ENCODE assay signal across 1 cellular context in genomic region chr12:132083731-132084641, GRCh38.
TF ChIP-seq lines count a peak whose summit lies in the region.

No MANE protein-coding gene starts in this region.

TF ChIP-seq in H1, 55 proteins besides CTCF, POLR2A, EP300 and RAD21 (continued from another document):
- TF ChIP-seq CHD7 (IDR thresholded peaks at IDR 0.05; ENCODE audit: insufficient replicate concordance, low read length), result no peak
- TF ChIP-seq CBX8 (IDR thresholded peaks at IDR 0.05; ENCODE audit: borderline replicate concordance, low read depth, low read length), result no peak
- TF ChIP-seq CHD2 (IDR thresholded peaks at IDR 0.05; ENCODE audit: low read length), result no peak
- TF ChIP-seq JUND (IDR thresholded peaks at IDR 0.05; ENCODE audit: low read length), result no peak
- TF ChIP-seq EZH2 (IDR thresholded peaks at IDR 0.05; ENCODE audit: low read depth, low read length, severe bottlenecking), result no peak
- peak; percentile 82 for TF ChIP-seq POLR2AphosphoS5 (IDR thresholded peaks at IDR 0.05; ENCODE audit: low read depth, low read length)
- TF ChIP-seq BRCA1 (IDR thresholded peaks at IDR 0.05; ENCODE audit: low read depth, low read length), result no peak
- peak; percentile 58 for TF ChIP-seq KDM4A (IDR thresholded peaks at IDR 0.05; ENCODE audit: low read depth, low read length, severe bottlenecking)
- TF ChIP-seq FOSL1 (IDR thresholded peaks at IDR 0.05; ENCODE audit: insufficient read depth, low read depth, low read length), result no peak
- no peak for TF ChIP-seq RFX5 (IDR thresholded peaks at IDR 0.05; ENCODE audit: borderline replicate concordance, low read depth, low read length)
- TF ChIP-seq PHF8 (conservative IDR thresholded peaks at IDR 0.05; ENCODE audit: low read depth, low read length), result peak; percentile 85
- no peak for TF ChIP-seq SP2 (IDR thresholded peaks at IDR 0.05; ENCODE audit: low read length)
- peak; percentile 72 to 81; a peak in 3 of 4 replicates for TF ChIP-seq SIN3A (conservative IDR thresholded peaks at IDR 0.05 in 1 of 2, IDR thresholded peaks at IDR 0.05 in 1 of 2; ENCODE audit: low read depth in 1 of 2, low read length in 2 of 2)
- no peak for TF ChIP-seq SP1 (IDR thresholded peaks at IDR 0.05; ENCODE audit: low read depth, low read length)
- TF ChIP-seq MAFK (IDR thresholded peaks at IDR 0.05; ENCODE audit: low read depth, low read length), result no peak
- 0 out of 4 replicates have a peak, but pooled peaks of 1 of the 2 experiments have one; percentile 18 for TF ChIP-seq HDAC2 (IDR thresholded peaks at IDR 0.05; ENCODE audit: borderline replicate concordance in 1 of 2, low read depth in 2 of 2, low read length in 2 of 2)
- no peak for TF ChIP-seq CTBP2 (IDR thresholded peaks at IDR 0.05; ENCODE audit: borderline replicate concordance, insufficient read depth, insufficient read length, low read length)
- TF ChIP-seq SAP30 (IDR thresholded peaks at IDR 0.05; ENCODE audit: insufficient read depth, insufficient replicate concordance, low read length), result peak; percentile 71
- TF ChIP-seq USF2 (IDR thresholded peaks at IDR 0.05; ENCODE audit: low read length), result no peak
- TF ChIP-seq RBBP5 (IDR thresholded peaks at IDR 0.05; ENCODE audit: borderline replicate concordance, low read depth, low read length), result no peak; the same call in 1 of the 2 replicates
- no peak for TF ChIP-seq EGR1 (IDR thresholded peaks at IDR 0.05; ENCODE audit: borderline replicate concordance, low read depth, low read length)
- TF ChIP-seq JUN (IDR thresholded peaks at IDR 0.05; ENCODE audit: low read depth, low read length), result no peak
- TF ChIP-seq, protein P1, sequence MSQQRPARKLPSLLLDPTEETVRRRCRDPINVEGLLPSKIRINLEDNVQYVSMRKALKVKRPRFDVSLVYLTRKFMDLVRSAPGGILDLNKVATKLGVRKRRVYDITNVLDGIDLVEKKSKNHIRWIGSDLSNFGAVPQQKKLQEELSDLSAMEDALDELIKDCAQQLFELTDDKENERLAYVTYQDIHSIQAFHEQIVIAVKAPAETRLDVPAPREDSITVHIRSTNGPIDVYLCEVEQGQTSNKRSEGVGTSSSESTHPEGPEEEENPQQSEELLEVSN (IDR thresholded peaks at IDR 0.05), result peak; percentile 98
- no peak for TF ChIP-seq GTF2F1 (IDR thresholded peaks at IDR 0.05; ENCODE audit: borderline replicate concordance, low read depth, low read length)
- no peak for TF ChIP-seq NANOG (IDR thresholded peaks at IDR 0.05; ENCODE audit: insufficient read depth, low read depth, low read length, poor library complexity, severe bottlenecking)
- peak; percentile 33 for TF ChIP-seq ASH2L (IDR thresholded peaks at IDR 0.05; ENCODE audit: low read length)
- TF ChIP-seq SIX5 (IDR thresholded peaks at IDR 0.05; ENCODE audit: low read depth, low read length), result no peak
- TF ChIP-seq TCF12 (IDR thresholded peaks at IDR 0.05; ENCODE audit: low read depth, low read length), result no peak
- TF ChIP-seq CHD1 (IDR thresholded peaks at IDR 0.05; ENCODE audit: low read depth, low read length), result no peak
- no peak for TF ChIP-seq YY1 (IDR thresholded peaks at IDR 0.05; ENCODE audit: low read depth, low read length)
- no peak for TF ChIP-seq BACH1 (IDR thresholded peaks at IDR 0.05; ENCODE audit: low read length)
- no peak for TF ChIP-seq SUZ12 (IDR thresholded peaks at IDR 0.05; ENCODE audit: low read length)
- no peak for TF ChIP-seq CBX5 (IDR thresholded peaks at IDR 0.05; ENCODE audit: low read depth, low read length)
- TF ChIP-seq TAF7 (optimal IDR thresholded peaks at IDR 0.05; ENCODE audit: borderline replicate concordance, low read depth, low read length), result no peak
- no peak for TF ChIP-seq SRF (IDR thresholded peaks at IDR 0.05; ENCODE audit: low read depth, low read length)
- TF ChIP-seq GABPA (IDR thresholded peaks at IDR 0.05; ENCODE audit: borderline replicate concordance, insufficient read depth, low read length), result no peak
- TF ChIP-seq, protein P2, sequence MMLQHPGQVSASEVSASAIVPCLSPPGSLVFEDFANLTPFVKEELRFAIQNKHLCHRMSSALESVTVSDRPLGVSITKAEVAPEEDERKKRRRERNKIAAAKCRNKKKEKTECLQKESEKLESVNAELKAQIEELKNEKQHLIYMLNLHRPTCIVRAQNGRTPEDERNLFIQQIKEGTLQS (IDR thresholded peaks at IDR 0.05; ENCODE audit: insufficient read depth, low read depth, low read length), result no peak
- TF ChIP-seq TEAD4 (IDR thresholded peaks at IDR 0.05; ENCODE audit: low read depth, low read length), result no peak
- TF ChIP-seq POU5F1 (IDR thresholded peaks at IDR 0.05; ENCODE audit: low read depth, low read length), result no peak
- TF ChIP-seq ATF2 (IDR thresholded peaks at IDR 0.05; ENCODE audit: low read length), result 0 out of 2 replicates have a peak, but pooled peaks have one; percentile 28
- no peak for TF ChIP-seq SIRT6 (IDR thresholded peaks at IDR 0.05; ENCODE audit: low read length)
- peak; percentile 82 for TF ChIP-seq NRF1 (IDR thresholded peaks at IDR 0.05; ENCODE audit: low read depth, low read length)
- no peak for TF ChIP-seq CEBPB (IDR thresholded peaks at IDR 0.05; ENCODE audit: low read depth, low read length)
- TF ChIP-seq TAF1 (IDR thresholded peaks at IDR 0.05; ENCODE audit: low read depth, low read length), result peak; percentile 80
- no peak for TF ChIP-seq RNF2 (IDR thresholded peaks at IDR 0.05; ENCODE audit: borderline replicate concordance, low read depth, low read length, missing control alignments, poor library complexity, severe bottlenecking)
- no peak for TF ChIP-seq KDM1A (IDR thresholded peaks at IDR 0.05; ENCODE audit: borderline replicate concordance, low read length)
- TF ChIP-seq TBP (IDR thresholded peaks at IDR 0.05; ENCODE audit: low read depth, low read length), result peak; percentile 67; the same call in 1 of the 2 replicates
- no peak for TF ChIP-seq BCL11A (IDR thresholded peaks at IDR 0.05; ENCODE audit: low read depth in 2 of 2, low read length in 2 of 2)
- no peak for TF ChIP-seq ZNF274 (IDR thresholded peaks at IDR 0.05; ENCODE audit: borderline replicate concordance, extremely low read depth, low read length)
- peak; percentile 6 for TF ChIP-seq CREB1 (IDR thresholded peaks at IDR 0.05)
- TF ChIP-seq KDM5A (IDR thresholded peaks at IDR 0.05; ENCODE audit: low read length), result no peak
- no peak for TF ChIP-seq HDAC6 (IDR thresholded peaks at IDR 0.05; ENCODE audit: low read depth, low read length)
TF ChIP-seq in H1: peak in this region for 14.
